In genomic region chr4:140926672-140927071, GRCh38 we compare ENCODE assay signal across 1 cellular context.
TF ChIP-seq lines count a peak whose summit lies in the region.

No MANE protein-coding gene starts in this region.

TF ChIP-seq in IMR-90, 13 proteins besides CTCF, POLR2A, EP300 and RAD21 (continued from another document):
- no peak for TF ChIP-seq ELK1 (IDR thresholded peaks at IDR 0.05; ENCODE audit: borderline replicate concordance, low read depth, low read length)
- TF ChIP-seq MXI1 (IDR thresholded peaks at IDR 0.05; ENCODE audit: borderline replicate concordance, low read depth, low read length): no peak
- TF ChIP-seq FOS (IDR thresholded peaks at IDR 0.05; ENCODE audit: low read depth, low read length): no peak
- TF ChIP-seq BHLHE40 (IDR thresholded peaks at IDR 0.05; ENCODE audit: low read depth, low read length): no peak
- no peak for TF ChIP-seq RFX5 (IDR thresholded peaks at IDR 0.05; ENCODE audit: low read depth, low read length)
- TF ChIP-seq CHD1 (IDR thresholded peaks at IDR 0.05; ENCODE audit: low read depth, low read length): no peak
